In genomic region chr3:184568591-184568917, GRCh38 we compare ENCODE assay signal across 9 cellular contexts. TPM values are rescaled to one million over a fixed set of nuclear protein-coding genes. Genes with fewer than 3 reads are reported as not detected.
DNase-seq lines count a peak whose midpoint lies in the region; ATAC-seq and TF ChIP-seq lines count a peak whose summit lies in the region.
"Had no signal": no experiment of that assay in that cellular context is flagged by ENCODE, and none has a peak within 500 bp of the region (broad histone marks: within the 10 kb centered on the region; RNA-seq: fewer than 3 reads in every experiment).

No MANE protein-coding gene starts in this region.

- peak overlapping the region; percentile 67 for H2BK120ac ChIP-seq in trophoblast cell (ENCODE audit: insufficient read depth, low read length, poor library complexity)

- H3K4me3 ChIP-seq in foreskin fibroblast (ENCODE audit: low read depth in 1 of 2, low read length in 2 of 2) (peak overlapping the region; percentile 4 to 23), trophoblast cell (ENCODE audit: low read depth, low read length) (no peak overlapping the region)

- no peak overlapping the region for H3K23ac ChIP-seq in trophoblast cell (ENCODE audit: low read length)

- WGBS in trophoblast cell (ENCODE audit: extremely low coverage, insufficient coverage, insufficient read length), result no CpG with 5 or more reads among the region's 15 CpGs

- H3K4me1 Mint-ChIP-seq in CD14-positive monocyte, result peaks cover 38% of the 10 kb centered on the region
- H3K4me1 Mint-ChIP-seq in T-cell, result peaks cover 6 to 25% (median 9%) of the 10 kb centered on the region in 3 donors

- H3K14ac ChIP-seq in trophoblast cell (ENCODE audit: low read length), result peak overlapping the region; percentile 63

- H4K8ac ChIP-seq in trophoblast cell (ENCODE audit: low read depth, low read length), result peak overlapping the region; percentile 68

- H3K9ac ChIP-seq in trophoblast cell (ENCODE audit: low read length), result no peak overlapping the region

- POLR2A ChIA-PET in T-cell (lab: Charles Lee), result no interaction called here

- H3K4ac ChIP-seq in trophoblast cell (ENCODE audit: low read depth, low read length), result peak overlapping the region; percentile 71

- H3K36me3 Mint-ChIP-seq in CD14-positive monocyte (peaks cover 10 to 29% of the 10 kb centered on the region in 2 donors), T-cell (no peaks in the 10 kb centered on the region)

- H2BK5ac ChIP-seq in trophoblast cell (ENCODE audit: low read depth, low read length, poor library complexity), result peak overlapping the region; percentile 51

- H4K12ac ChIP-seq in trophoblast cell (ENCODE audit: low read depth, low read length), result no peak overlapping the region

- H3K4me1 ChIP-seq in trophoblast cell (ENCODE audit: control insufficient read depth in 1 of 2, insufficient read depth in 2 of 2, low read length in 2 of 2), result peaks cover 55 to 62% of the 10 kb centered on the region in 2 experiments

- H3K36me3 ChIP-seq in trophoblast cell (ENCODE audit: control insufficient read depth in 1 of 2, insufficient read depth in 2 of 2, low read length in 2 of 2), result peaks cover 12% of the 10 kb centered on the region in 2 experiments

- TF ChIP-seq CTCF in CD14-positive monocyte (IDR thresholded peaks at IDR 0.05) (no peak), foreskin fibroblast (IDR thresholded peaks at IDR 0.05; ENCODE audit: low read depth, low read length) (no peak)

- H3K27me3 Mint-ChIP-seq in CD14-positive monocyte (ENCODE audit: low read depth in 3 of 3) (peaks cover 18 to 43% (median 25%) of the 10 kb centered on the region in 3 donors), T-cell (peaks cover 17 to 46% of the 10 kb centered on the region in 2 donors)

- peak overlapping the region; percentile 51 for H2AFZ ChIP-seq in trophoblast cell (ENCODE audit: insufficient read depth, low read length, poor library complexity)

- no peak overlapping the region for H3K27ac Mint-ChIP-seq in CD14-positive monocyte
- H3K27ac Mint-ChIP-seq in T-cell, result no peak overlapping the region

- no peaks in the 10 kb centered on the region for H3K27me3 ChIP-seq in trophoblast cell (ENCODE audit: insufficient read depth, low read length)

- peak overlapping the region; percentile 89 for H4K91ac ChIP-seq in trophoblast cell (ENCODE audit: low read depth, low read length)

- H3K79me2 ChIP-seq in trophoblast cell (ENCODE audit: control insufficient read depth, insufficient read depth, low read length, poor library complexity), result peaks cover 31% of the 10 kb centered on the region

- peak overlapping the region; percentile 85 for H3K27ac ChIP-seq in trophoblast cell (ENCODE audit: low read depth, low read length)

- H3K4me3 Mint-ChIP-seq in CD14-positive monocyte (peak overlapping the region; percentile 76 to 85), T-cell (peak overlapping the region; percentile 36 to 61 (median 56))

- no peaks in the 10 kb centered on the region for H3K9me3 ChIP-seq in trophoblast cell (ENCODE audit: insufficient read depth, low read depth, low read length)

- no peak for DNase-seq in CD14-positive monocyte (ENCODE audit: low spot score)
- DNase-seq in T-cell, result no peak
- no peak for DNase-seq in foreskin fibroblast
- no peak for DNase-seq in trophoblast cell
- DNase-seq in T1000 (lab: John Stamatoyannopoulos, UW), result no peak
- DNase-seq in AG20443 (ENCODE audit: low spot score), result no peak

- peak overlapping the region; percentile 53 for H2AK5ac ChIP-seq in trophoblast cell (ENCODE audit: low read length)

- peak overlapping the region; percentile 68 for H2BK12ac ChIP-seq in trophoblast cell (ENCODE audit: low read length)

- H3K79me1 ChIP-seq in trophoblast cell (ENCODE audit: low read length), result peaks cover 42% of the 10 kb centered on the region

- H3K4me2 ChIP-seq in trophoblast cell (ENCODE audit: low read length), result peak overlapping the region; percentile 66

- intact Hi-C loops in CD14-positive monocyte (cut with micrococcal nuclease), result no loop called here

- CTCF ChIA-PET in T-cell (lab: Charles Lee), result no interaction called here

- H3K18ac ChIP-seq in trophoblast cell (ENCODE audit: low read length), result peak overlapping the region; percentile 67

- ATAC-seq in T-cell (replicated peaks in 1 of 4) (no peak), HG03108 (IDR thresholded peaks at IDR 0.05; ENCODE audit: unreplicated experiment) (no peak), HG03159 (IDR thresholded peaks at IDR 0.05; ENCODE audit: unreplicated experiment) (no peak)

- H3K9me3 Mint-ChIP-seq in CD14-positive monocyte (no peaks in the 10 kb centered on the region), T-cell (no peaks in the 10 kb centered on the region)

RNA-seq across cellular contexts. Expression of gene EPHB3, which starts 7.0 kb away (rescaled TPM):
- polyA plus RNA-seq in CD14-positive monocyte, result 1 to 10 TPM in 1 of 2 donors, under 1 TPM in 1; 0.80 to 1.2 TPM
- 1 to 10 TPM in 1 of 5 donors, under 1 TPM in 4; 0.35 to 1.1 (median 0.55) TPM for total RNA-seq in T-cell
- 11.1 and 12.0 TPM in 2 replicates for polyA plus RNA-seq in trophoblast cell (2013)
- total RNA-seq: activated CD8-positive, alpha-beta memory T cell treated with anti-CD3 and anti-CD28 coated beads for 36 hours had no signal
